ENCODE assay signal across 1 cellular context in genomic region chr5:173671121-173671949, GRCh38.
TF ChIP-seq lines count a peak whose summit lies in the region.

No MANE protein-coding gene starts in this region.

TF ChIP-seq in HepG2, 621 proteins besides CTCF, POLR2A, EP300 and RAD21 (continued from another document and continues in another):
- TF ChIP-seq ARID3A (IDR thresholded peaks at IDR 0.05; ENCODE audit: low read depth, low read length) (no peak), ZFX (CRISPR knock-in tag; IDR thresholded peaks at IDR 0.05; ENCODE audit: low read depth) (peak; percentile 33; the same call in 1 of the 2 replicates), ELF4 (CRISPR knock-in tag; IDR thresholded peaks at IDR 0.05; ENCODE audit: borderline replicate concordance) (no peak), CHCHD3 (CRISPR knock-in tag; IDR thresholded peaks at IDR 0.05) (no peak), HOXA3 (CRISPR knock-in tag; IDR thresholded peaks at IDR 0.05) (peak; percentile 46; the same call in 1 of the 2 replicates), ZNF256 (CRISPR knock-in tag; conservative IDR thresholded peaks at IDR 0.05) (no peak), JDP2 (CRISPR knock-in tag; IDR thresholded peaks at IDR 0.05; ENCODE audit: borderline replicate concordance) (no peak), SOX13 (IDR thresholded peaks at IDR 0.05) (no peak), SOX13 (CRISPR knock-in tag; conservative IDR thresholded peaks at IDR 0.05 in 1 of 2, IDR thresholded peaks at IDR 0.05 in 1 of 2) (no peak; a peak in 1 of 4 replicates), ARNT (IDR thresholded peaks at IDR 0.05) (no peak), ASH2L (IDR thresholded peaks at IDR 0.05; ENCODE audit: insufficient read length, low read depth, low read length) (no peak), AKAP8 (CRISPR knock-in tag; IDR thresholded peaks at IDR 0.05) (no peak), ZNF501 (CRISPR knock-in tag; IDR thresholded peaks at IDR 0.05) (peak; percentile 34; the same call in 1 of the 2 replicates), JARID2 (CRISPR knock-in tag; IDR thresholded peaks at IDR 0.05; ENCODE audit: insufficient replicate concordance) (no peak), CEBPG (CRISPR knock-in tag; IDR thresholded peaks at IDR 0.05) (no peak), FOXO4 (CRISPR knock-in tag; conservative IDR thresholded peaks at IDR 0.05) (no peak), AHDC1 (CRISPR knock-in tag; IDR thresholded peaks at IDR 0.05; ENCODE audit: borderline replicate concordance) (no peak; the same call in 1 of the 2 replicates), MLLT10 (CRISPR knock-in tag; IDR thresholded peaks at IDR 0.05) (no peak), ZNF784 (CRISPR knock-in tag; IDR thresholded peaks at IDR 0.05; ENCODE audit: borderline replicate concordance) (no peak), TRIM24 (CRISPR knock-in tag; IDR thresholded peaks at IDR 0.05) (no peak)
- TF ChIP-seq, protein P1, sequence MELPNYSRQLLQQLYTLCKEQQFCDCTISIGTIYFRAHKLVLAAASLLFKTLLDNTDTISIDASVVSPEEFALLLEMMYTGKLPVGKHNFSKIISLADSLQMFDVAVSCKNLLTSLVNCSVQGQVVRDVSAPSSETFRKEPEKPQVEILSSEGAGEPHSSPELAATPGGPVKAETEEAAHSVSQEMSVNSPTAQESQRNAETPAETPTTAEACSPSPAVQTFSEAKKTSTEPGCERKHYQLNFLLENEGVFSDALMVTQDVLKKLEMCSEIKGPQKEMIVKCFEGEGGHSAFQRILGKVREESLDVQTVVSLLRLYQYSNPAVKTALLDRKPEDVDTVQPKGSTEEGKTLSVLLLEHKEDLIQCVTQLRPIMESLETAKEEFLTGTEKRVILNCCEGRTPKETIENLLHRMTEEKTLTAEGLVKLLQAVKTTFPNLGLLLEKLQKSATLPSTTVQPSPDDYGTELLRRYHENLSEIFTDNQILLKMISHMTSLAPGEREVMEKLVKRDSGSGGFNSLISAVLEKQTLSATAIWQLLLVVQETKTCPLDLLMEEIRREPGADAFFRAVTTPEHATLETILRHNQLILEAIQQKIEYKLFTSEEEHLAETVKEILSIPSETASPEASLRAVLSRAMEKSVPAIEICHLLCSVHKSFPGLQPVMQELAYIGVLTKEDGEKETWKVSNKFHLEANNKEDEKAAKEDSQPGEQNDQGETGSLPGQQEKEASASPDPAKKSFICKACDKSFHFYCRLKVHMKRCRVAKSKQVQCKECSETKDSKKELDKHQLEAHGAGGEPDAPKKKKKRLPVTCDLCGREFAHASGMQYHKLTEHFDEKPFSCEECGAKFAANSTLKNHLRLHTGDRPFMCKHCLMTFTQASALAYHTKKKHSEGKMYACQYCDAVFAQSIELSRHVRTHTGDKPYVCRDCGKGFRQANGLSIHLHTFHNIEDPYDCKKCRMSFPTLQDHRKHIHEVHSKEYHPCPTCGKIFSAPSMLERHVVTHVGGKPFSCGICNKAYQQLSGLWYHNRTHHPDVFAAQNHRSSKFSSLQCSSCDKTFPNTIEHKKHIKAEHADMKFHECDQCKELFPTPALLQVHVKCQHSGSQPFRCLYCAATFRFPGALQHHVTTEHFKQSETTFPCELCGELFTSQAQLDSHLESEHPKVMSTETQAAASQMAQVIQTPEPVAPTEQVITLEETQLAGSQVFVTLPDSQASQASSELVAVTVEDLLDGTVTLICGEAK (IDR thresholded peaks at IDR 0.05): no peak
- TF ChIP-seq, protein P1 (CRISPR knock-in tag; IDR thresholded peaks at IDR 0.05): no peak
- TF ChIP-seq, protein P2, sequence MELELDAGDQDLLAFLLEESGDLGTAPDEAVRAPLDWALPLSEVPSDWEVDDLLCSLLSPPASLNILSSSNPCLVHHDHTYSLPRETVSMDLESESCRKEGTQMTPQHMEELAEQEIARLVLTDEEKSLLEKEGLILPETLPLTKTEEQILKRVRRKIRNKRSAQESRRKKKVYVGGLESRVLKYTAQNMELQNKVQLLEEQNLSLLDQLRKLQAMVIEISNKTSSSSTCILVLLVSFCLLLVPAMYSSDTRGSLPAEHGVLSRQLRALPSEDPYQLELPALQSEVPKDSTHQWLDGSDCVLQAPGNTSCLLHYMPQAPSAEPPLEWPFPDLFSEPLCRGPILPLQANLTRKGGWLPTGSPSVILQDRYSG (CRISPR knock-in tag; IDR thresholded peaks at IDR 0.05): no peak
- TF ChIP-seq, protein P3, sequence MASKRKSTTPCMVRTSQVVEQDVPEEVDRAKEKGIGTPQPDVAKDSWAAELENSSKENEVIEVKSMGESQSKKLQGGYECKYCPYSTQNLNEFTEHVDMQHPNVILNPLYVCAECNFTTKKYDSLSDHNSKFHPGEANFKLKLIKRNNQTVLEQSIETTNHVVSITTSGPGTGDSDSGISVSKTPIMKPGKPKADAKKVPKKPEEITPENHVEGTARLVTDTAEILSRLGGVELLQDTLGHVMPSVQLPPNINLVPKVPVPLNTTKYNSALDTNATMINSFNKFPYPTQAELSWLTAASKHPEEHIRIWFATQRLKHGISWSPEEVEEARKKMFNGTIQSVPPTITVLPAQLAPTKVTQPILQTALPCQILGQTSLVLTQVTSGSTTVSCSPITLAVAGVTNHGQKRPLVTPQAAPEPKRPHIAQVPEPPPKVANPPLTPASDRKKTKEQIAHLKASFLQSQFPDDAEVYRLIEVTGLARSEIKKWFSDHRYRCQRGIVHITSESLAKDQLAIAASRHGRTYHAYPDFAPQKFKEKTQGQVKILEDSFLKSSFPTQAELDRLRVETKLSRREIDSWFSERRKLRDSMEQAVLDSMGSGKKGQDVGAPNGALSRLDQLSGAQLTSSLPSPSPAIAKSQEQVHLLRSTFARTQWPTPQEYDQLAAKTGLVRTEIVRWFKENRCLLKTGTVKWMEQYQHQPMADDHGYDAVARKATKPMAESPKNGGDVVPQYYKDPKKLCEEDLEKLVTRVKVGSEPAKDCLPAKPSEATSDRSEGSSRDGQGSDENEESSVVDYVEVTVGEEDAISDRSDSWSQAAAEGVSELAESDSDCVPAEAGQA (IDR thresholded peaks at IDR 0.05; ENCODE audit: low read depth): 0 out of 2 replicates have a peak, but pooled peaks have one; percentile 20
- TF ChIP-seq, protein P3 (CRISPR knock-in tag; IDR thresholded peaks at IDR 0.05; ENCODE audit: borderline replicate concordance): no peak
- TF ChIP-seq, protein P4, sequence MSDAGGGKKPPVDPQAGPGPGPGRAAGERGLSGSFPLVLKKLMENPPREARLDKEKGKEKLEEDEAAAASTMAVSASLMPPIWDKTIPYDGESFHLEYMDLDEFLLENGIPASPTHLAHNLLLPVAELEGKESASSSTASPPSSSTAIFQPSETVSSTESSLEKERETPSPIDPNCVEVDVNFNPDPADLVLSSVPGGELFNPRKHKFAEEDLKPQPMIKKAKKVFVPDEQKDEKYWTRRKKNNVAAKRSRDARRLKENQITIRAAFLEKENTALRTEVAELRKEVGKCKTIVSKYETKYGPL (CRISPR knock-in tag; IDR thresholded peaks at IDR 0.05): no peak
